ENCODE assay signal across 8 cellular contexts in genomic region chr3:132721479-132722164, GRCh38. TPM values are rescaled to one million over a fixed set of nuclear protein-coding genes. Genes with fewer than 3 reads are reported as not detected.
DNase-seq lines count a peak whose midpoint lies in the region; TF ChIP-seq lines count a peak whose summit lies in the region.

No MANE protein-coding gene starts in this region.

- no peak for TF ChIP-seq CTCF in GM12875 (IDR thresholded peaks at IDR 0.05; ENCODE audit: borderline replicate concordance, insufficient read depth, low read depth, low read length)
- peak; percentile 26 for TF ChIP-seq CTCF in kidney epithelial cell (IDR thresholded peaks at IDR 0.05; ENCODE audit: insufficient read depth, low read length, poor library complexity, severe bottlenecking)

- in situ Hi-C loops in SK-MEL-5 (cut with HindIII; ENCODE audit: low pct_unique_long_range_greater_than_20kb, low sequenced_read_pairs), result no loop called here

- peak; percentile 56 for DNase-seq in AG08395 (ENCODE audit: low spot score)
- peak; percentile 34 for DNase-seq in HPDE6-E6E7 (ENCODE audit: extremely low spot score)
- DNase-seq in SK-MEL-5 (ENCODE audit: low read depth, low spot score), result peak; percentile 64
- DNase-seq in caudate nucleus (lab: John Stamatoyannopoulos, UW), result peak in 35 of 61 donors; percentile 14 to 79 (median 57)
- DNase-seq in kidney epithelial cell (ENCODE audit: low read depth), result no peak
- DNase-seq in smooth muscle cell of the brain vasculature (ENCODE audit: low read depth, low spot score), result peak; percentile 43
- DNase-seq in germinal center (ENCODE audit: low spot score), result no peak

- H3K36me3 ChIP-seq in kidney epithelial cell (ENCODE audit: control insufficient read depth, insufficient read depth, low read length), result no peaks in the 10 kb centered on the region

- peak overlapping the region; percentile 73 for H3K4me3 ChIP-seq in GM12875 (ENCODE audit: low read depth, low read length)
- H3K4me3 ChIP-seq in kidney epithelial cell (ENCODE audit: low read depth, low read length), result peak overlapping the region; percentile 89

- H3K27me3 ChIP-seq in kidney epithelial cell (ENCODE audit: control insufficient read depth, insufficient read depth, low read length), result no peaks in the 10 kb centered on the region

- H3K27ac ChIP-seq in caudate nucleus (ENCODE audit: low read depth, low read length), result peak overlapping the region; percentile 90

RNA-seq across cellular contexts. Expression of gene NPHP3, which starts 0.6 kb away (rescaled TPM):
- 25.5 and 30.2 TPM in 2 replicates for total RNA-seq in SK-MEL-5 (2014; rRNA removed; shearing (Covaris generic))
- 23.0 and 27.9 TPM in 2 replicates for polyA plus RNA-seq in SK-MEL-5 (2015; cell fraction: cytosol; rRNA removed)
- 116 and 137 TPM in 2 replicates for polyA plus RNA-seq in SK-MEL-5 (2015; cell fraction: nucleus; rRNA removed)
- total RNA-seq in kidney epithelial cell, result 16.8 and 23.3 TPM in 2 replicates

Comparison
In these comparisons a context has a peak if more than half of its experiments do, and no peak if none do; other contexts are left out.
1. DNase-seq: peak in AG08395 (single experiment), HPDE6-E6E7 (single experiment), SK-MEL-5 (single experiment), caudate nucleus (35 of 61) and smooth muscle cell of the brain vasculature (single experiment); none in kidney epithelial cell (single experiment) and germinal center (single experiment).